Comparison of ENCODE assay signal across 14 cellular contexts in the genomic region with DNA sequence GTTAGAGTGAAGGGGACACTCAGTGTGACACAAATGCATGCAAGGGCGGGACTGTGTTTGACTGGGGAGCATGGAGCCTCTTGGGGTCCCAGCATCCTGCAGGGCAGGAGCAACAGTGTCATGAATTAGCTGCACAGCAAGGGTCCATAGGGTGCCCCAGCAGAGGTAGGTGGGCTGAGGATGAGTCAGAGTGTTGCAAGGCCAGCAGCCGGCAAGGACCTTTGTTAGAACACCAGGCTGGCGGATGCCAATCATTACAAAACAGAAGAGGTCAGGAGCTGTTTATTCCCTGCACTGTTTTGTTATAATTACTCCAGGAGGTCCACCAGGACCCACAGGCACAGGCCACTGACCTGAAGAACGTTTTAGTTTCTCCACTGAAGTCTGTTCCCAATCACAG.
DNase-seq lines count a peak whose midpoint lies in the region; ATAC-seq and TF ChIP-seq lines count a peak whose summit lies in the region.
"Had no signal": no experiment of that assay in that cellular context is flagged by ENCODE, and none has a peak within 500 bp of the region (broad histone marks: within the 10 kb centered on the region; RNA-seq: fewer than 3 reads in every experiment).

No MANE protein-coding gene starts in this region.

- H3K27me3 Mint-ChIP-seq in stimulated activated naive CD8-positive, alpha-beta T cell treated with anti-CD3 and anti-CD28 coated beads, Interleukin-15, amount 100 ng/mL, for 72 hours: no peaks in the 10 kb centered on the region
- peaks cover 10% of the 10 kb centered on the region for H3K27me3 Mint-ChIP-seq in nephron progenitor cell (ENCODE audit: low read depth, poor library complexity)
- H3K27me3 Mint-ChIP-seq in activated CD4-positive, alpha-beta T cell treated with anti-CD3 and anti-CD28 coated beads, Interleukin-2, amount 10 ng/mL, durations not matched to agents 7 days and 5 days: no peaks in the 10 kb centered on the region

- H3K4me1 Mint-ChIP-seq in stimulated activated naive CD8-positive, alpha-beta T cell treated with anti-CD3 and anti-CD28 coated beads, Interleukin-15, amount 100 ng/mL, for 72 hours: no peaks in the 10 kb centered on the region
- H3K4me1 Mint-ChIP-seq in nephron progenitor cell: peaks cover 78% of the 10 kb centered on the region
- H3K4me1 Mint-ChIP-seq in activated CD4-positive, alpha-beta T cell treated with anti-CD3 and anti-CD28 coated beads, Interleukin-2, amount 10 ng/mL, durations not matched to agents 7 days and 5 days: no peaks in the 10 kb centered on the region
- H3K4me1 Mint-ChIP-seq: CD14-positive monocyte; CD4-positive, alpha-beta memory T cell had no signal

- no peak overlapping the region for H3K4me3 Mint-ChIP-seq in stimulated activated naive CD8-positive, alpha-beta T cell treated with anti-CD3 and anti-CD28 coated beads, Interleukin-15, amount 100 ng/mL, for 72 hours
- peak overlapping the region; percentile 37 for H3K4me3 Mint-ChIP-seq in nephron progenitor cell
- no peak overlapping the region for H3K4me3 Mint-ChIP-seq in activated CD4-positive, alpha-beta T cell treated with anti-CD3 and anti-CD28 coated beads, Interleukin-2, amount 10 ng/mL, durations not matched to agents 7 days and 5 days
- H3K4me3 Mint-ChIP-seq: CD14-positive monocyte; CD4-positive, alpha-beta memory T cell; H9 had no signal

- ATAC-seq in stimulated activated naive CD8-positive, alpha-beta T cell treated with anti-CD3 and anti-CD28 coated beads, Interleukin-15, amount 100 ng/mL, for 72 hours: no peak
- ATAC-seq in stimulated activated naive CD8-positive, alpha-beta T cell treated with anti-CD3 and anti-CD28 coated beads, Interleukin-15, Interleukin-2, amounts not matched to agents 100 U/mL and 50 U/mL, for 24 hours: no peak
- peak; percentile 62 for ATAC-seq in left lobe of liver

- CTCF ChIA-PET in activated CD4-positive, alpha-beta T cell treated with anti-CD3 and anti-CD28 coated beads, Interleukin-2, amount 10 ng/mL, durations not matched to agents 7 days and 5 days (lab: Charles Lee): no interaction called here

- POLR2A ChIA-PET in activated CD4-positive, alpha-beta T cell treated with anti-CD3 and anti-CD28 coated beads, Interleukin-2, amount 10 ng/mL, durations not matched to agents 7 days and 5 days (lab: Charles Lee): no interaction called here

- no peaks in the 10 kb centered on the region for H3K9me3 Mint-ChIP-seq in stimulated activated naive CD8-positive, alpha-beta T cell treated with anti-CD3 and anti-CD28 coated beads, Interleukin-15, amount 100 ng/mL, for 72 hours
- no peaks in the 10 kb centered on the region for H3K9me3 Mint-ChIP-seq in nephron progenitor cell
- no peaks in the 10 kb centered on the region for H3K9me3 Mint-ChIP-seq in activated CD4-positive, alpha-beta T cell treated with anti-CD3 and anti-CD28 coated beads, Interleukin-2, amount 10 ng/mL, durations not matched to agents 7 days and 5 days
- H3K9me3 Mint-ChIP-seq: CD14-positive monocyte; CD4-positive, alpha-beta memory T cell; H9 had no signal

- H3K36me3 Mint-ChIP-seq in nephron progenitor cell (ENCODE audit: low read depth): no peaks in the 10 kb centered on the region
- H3K36me3 Mint-ChIP-seq in activated CD4-positive, alpha-beta T cell treated with anti-CD3 and anti-CD28 coated beads, Interleukin-2, amount 10 ng/mL, durations not matched to agents 7 days and 5 days (ENCODE audit: low read depth): no peaks in the 10 kb centered on the region
- H3K36me3 Mint-ChIP-seq: CD14-positive monocyte; CD4-positive, alpha-beta memory T cell had no signal

- no peak for DNase-seq in stimulated activated naive CD8-positive, alpha-beta T cell treated with anti-CD3 and anti-CD28 coated beads, Interleukin-15, amount 100 ng/mL, for 72 hours
- no peak for DNase-seq in stimulated activated naive CD8-positive, alpha-beta T cell treated with anti-CD3 and anti-CD28 coated beads, Interleukin-15, Interleukin-2, amounts not matched to agents 100 U/mL and 50 U/mL, for 24 hours
- DNase-seq in left lobe of liver (ENCODE audit: low spot score) (no peak), nephron progenitor cell (no peak), NCI-H187 treated with DMSO at 0.1 percent for 48 hours (lab: John Stamatoyannopoulos, UW) (no peak), cardiac septum (ENCODE audit: low spot score) (no peak)
- DNase-seq in stimulated activated CD4-positive, alpha-beta T cell treated with anti-CD3 and anti-CD28 coated beads, Interleukin-2, amount 100 ng/mL, for 24 hours: no peak
- no peak for DNase-seq in activated CD4-positive, alpha-beta T cell treated with anti-CD3 and anti-CD28 coated beads, Interleukin-2, amount 10 ng/mL, durations not matched to agents 7 days and 5 days
- DNase-seq: 8988T; CD4-positive, alpha-beta memory T cell; DMS153; GF-D8; H9 had no signal

- H3K27ac Mint-ChIP-seq in stimulated activated naive CD8-positive, alpha-beta T cell treated with anti-CD3 and anti-CD28 coated beads, Interleukin-15, amount 100 ng/mL, for 72 hours: peak overlapping the region; percentile 69 to 79
- peak overlapping the region; percentile 16 for H3K27ac Mint-ChIP-seq in nephron progenitor cell
- no peak overlapping the region for H3K27ac Mint-ChIP-seq in activated CD4-positive, alpha-beta T cell treated with anti-CD3 and anti-CD28 coated beads, Interleukin-2, amount 10 ng/mL, durations not matched to agents 7 days and 5 days
- H3K27ac Mint-ChIP-seq: CD4-positive, alpha-beta memory T cell had no signal

- TF ChIP-seq CTCF in nephron progenitor cell (IDR thresholded peaks at IDR 0.05): no peak

- intact Hi-C loops in cardiac septum (cut with DNase I): no loop called here
